Comparison of ENCODE assay signal across 8 cellular contexts in the genomic region with DNA sequence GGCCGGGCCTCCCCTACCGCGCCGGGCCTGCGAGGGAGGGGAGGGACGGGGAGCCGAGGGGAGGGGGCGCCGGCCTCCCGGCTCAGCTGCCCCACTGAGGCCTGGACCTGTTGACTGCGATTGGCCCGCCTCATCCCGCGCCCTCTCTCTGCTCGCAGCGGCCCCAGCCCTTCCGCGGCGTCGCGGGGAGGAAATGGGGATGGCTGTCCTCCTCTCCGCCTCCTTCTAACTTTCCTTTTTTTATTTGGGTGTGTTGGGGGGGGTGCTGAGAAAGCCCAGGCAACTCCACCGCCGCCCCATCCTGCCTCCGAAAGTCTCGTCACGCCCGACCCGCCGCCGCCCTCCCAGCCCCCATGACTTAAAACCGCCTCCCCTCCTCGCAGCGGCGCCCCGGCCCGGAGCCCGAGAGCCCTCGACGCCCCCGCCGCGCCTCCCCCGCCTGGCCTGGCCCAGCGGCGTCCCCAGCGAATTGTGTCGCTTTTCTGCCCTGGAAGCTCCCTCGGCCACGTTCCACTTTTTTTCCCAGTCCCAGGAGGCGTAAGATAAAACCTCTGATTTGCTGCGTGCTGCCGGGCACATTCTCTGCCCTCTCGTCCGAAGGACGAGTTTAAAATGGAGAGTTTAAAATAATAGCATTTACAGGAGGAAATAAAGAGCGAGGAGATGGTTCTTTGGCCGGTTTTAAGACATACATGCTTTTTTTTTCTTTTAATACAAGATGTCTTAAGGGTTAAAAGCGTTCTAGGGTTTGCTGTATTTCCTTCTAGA. TPM values are rescaled to one million over a fixed set of nuclear protein-coding genes. Genes with fewer than 3 reads are reported as not detected.
DNase-seq lines count a peak whose midpoint lies in the region; ATAC-seq and TF ChIP-seq lines count a peak whose summit lies in the region.

No MANE protein-coding gene starts in this region.

- no peak for TF ChIP-seq EP300 in gastroesophageal sphincter (IDR thresholded peaks at IDR 0.05)

- H3K9me3 ChIP-seq in Panc1 (ENCODE audit: control insufficient read depth, insufficient read depth, low read depth, low read length) = no peaks in the 10 kb centered on the region
- H3K9me3 ChIP-seq in gastroesophageal sphincter = no peaks in the 10 kb centered on the region
- H3K9me3 ChIP-seq in neuron (ENCODE audit: low read length) = no peaks in the 10 kb centered on the region

- DNase-seq in AG04449 (ENCODE audit: low read depth, low spot score) (no peak), Panc1 (ENCODE audit: low read depth, low spot score) (no peak), ureter (ENCODE audit: low spot score) (peak; percentile 92)
- DNase-seq in activated naive CD4-positive, alpha-beta T cell treated with Interleukin-2 at 50 U/mL for 16 hours = peak; percentile 73

- peak in 1 of 2 donors; percentile 47 for TF ChIP-seq POLR2A in gastroesophageal sphincter (IDR thresholded peaks at IDR 0.05)

- H3K27ac ChIP-seq in Panc1 (ENCODE audit: low read length) (peak overlapping the region; percentile 97), gastroesophageal sphincter (peak overlapping the region; percentile 98 to 100 (median 99))

- H3K4me3 ChIP-seq in AG04449 (ENCODE audit: low read depth, low read length) (peak overlapping the region; percentile 68), Panc1 (ENCODE audit: low read depth in 2 of 2, low read length in 2 of 2) (peak overlapping the region; percentile 48 to 54), gastroesophageal sphincter (peak overlapping the region; percentile 59 to 75), neuron (ENCODE audit: low read length) (peak overlapping the region; percentile 96)

- H3K36me3 ChIP-seq in Panc1 (ENCODE audit: control insufficient read depth, insufficient read depth, low read length) (no peaks in the 10 kb centered on the region), gastroesophageal sphincter (no peaks in the 10 kb centered on the region), neuron (ENCODE audit: insufficient read depth, low read length) (no peaks in the 10 kb centered on the region)

- BruUV-seq in Panc1 (replicated peaks; lab: Mats Ljungman, UMichigan) = TSS peak; percentile 93

- POLR2A ChIA-PET in AG04449 (lab: Yijun Ruan, JAX) (interaction anchor here (0.9 to 2.3 kb wide), 5 partner anchors 7 to 198 kb away, joined by 3 to 16 read pairs (median 5); no protein-coding TSS in a partner anchor), Panc1 (lab: Charles Lee) (interaction anchor here (0.6 to 1.2 kb wide), 7 partner anchors 8 to 498 kb away, joined by 3 to 17 read pairs (median 4); no protein-coding TSS in a partner anchor)

- CTCF ChIA-PET in AG04449 (lab: Yijun Ruan, JAX) (interaction anchor here (1.1 to 3.6 kb wide), 2 partner anchors 30 to 247 kb away, joined by 3 to 16 read pairs; no protein-coding TSS in a partner anchor), Panc1 (lab: Charles Lee) (no interaction called here)

- peaks cover 44% of the 10 kb centered on the region for H3K4me1 ChIP-seq in Panc1 (ENCODE audit: control insufficient read depth, insufficient read depth, low read length)
- peaks cover 0 to 44% (median 0%) of the 10 kb centered on the region in 3 donors for H3K4me1 ChIP-seq in gastroesophageal sphincter
- peaks cover 57% of the 10 kb centered on the region for H3K4me1 ChIP-seq in neuron (ENCODE audit: insufficient read depth, low read length)

- 1 to 3% methylated on average over 15 to 18 of the region's 59 CpGs for WGBS in gastroesophageal sphincter (ENCODE audit: low coverage in 1 of 2), 2 donors

- intact Hi-C loops in Panc1 (cut with micrococcal nuclease; ENCODE audit: unreplicated experiment) = loop anchor here (10.0 kb wide), 1 partner anchor 352 kb away; no protein-coding TSS in a partner anchor

- TF ChIP-seq CTCF in AG04449 (IDR thresholded peaks at IDR 0.05; ENCODE audit: insufficient read depth, low read length, missing control alignments) = no peak
- no peak for TF ChIP-seq CTCF in Panc1 (IDR thresholded peaks at IDR 0.05)
- no peak for TF ChIP-seq CTCF in gastroesophageal sphincter (IDR thresholded peaks at IDR 0.05)

- no peak overlapping the region for H2AFZ ChIP-seq in neuron (ENCODE audit: low read depth, low read length)

- in situ Hi-C loops in Panc1 (cut with HindIII; ENCODE audit: low pct_unique_long_range_greater_than_20kb, low sequenced_read_pairs) = no loop called here

- H3K27me3 ChIP-seq in Panc1 (ENCODE audit: control insufficient read depth, insufficient read depth, low read length) = no peaks in the 10 kb centered on the region
- no peaks in the 10 kb centered on the region for H3K27me3 ChIP-seq in gastroesophageal sphincter
- H3K27me3 ChIP-seq in neuron (ENCODE audit: insufficient read depth, low read length) = no peaks in the 10 kb centered on the region

- ATAC-seq in GM18870 (IDR thresholded peaks at IDR 0.05; ENCODE audit: unreplicated experiment) (peak; percentile 14), HG03196 (IDR thresholded peaks at IDR 0.05; ENCODE audit: unreplicated experiment) (peak; percentile 36), Panc1 (peak; percentile 68), gastroesophageal sphincter (peak; percentile 66)

RNA-seq across cellular contexts. Expression of a gene that starts 0.9 kb away (rescaled TPM):
- total RNA-seq in Panc1 (2021; ENCODE audit: unreplicated experiment) (9.3 TPM), gastroesophageal sphincter (1 to 10 TPM in 2 of 4 donors, under 1 TPM in 2; 0.74 to 6.5 (median 2.1) TPM), ureter (3.6 TPM)
- 5.8 TPM for polyA plus RNA-seq in Panc1 (2012; ENCODE audit: insufficient read length)

RNA-seq across cellular contexts. Expression of a gene that starts 7.7 kb away (rescaled TPM):
- total RNA-seq in Panc1 (2021; ENCODE audit: unreplicated experiment) (33.4 TPM), gastroesophageal sphincter (10 to 100 TPM; 27.2 to 52.1 (median 39.0) TPM), ureter (83.7 TPM)
- 28.9 TPM for polyA plus RNA-seq in Panc1 (2012; ENCODE audit: insufficient read length)

Comparison
In these comparisons a context has a peak if more than half of its experiments do, and no peak if none do; other contexts are left out.
1. DNase-seq: peak in activated naive CD4-positive, alpha-beta T cell treated with Interleukin-2 at 50 U/mL for 16 hours (single experiment) and ureter (single experiment); none in AG04449 (single experiment) and Panc1 (single experiment).
2. ATAC-seq: peak in every context shown above with its lines; median percentile 68 in Panc1; 66 in gastroesophageal sphincter; 36 in HG03196; 14 in GM18870.
3. Peak in every context shown above with its lines, with median percentiles within 50 percentile points of each other: H3K4me3 ChIP-seq.